Comparison of ENCODE assay signal across 8 cellular contexts in the genomic region with DNA sequence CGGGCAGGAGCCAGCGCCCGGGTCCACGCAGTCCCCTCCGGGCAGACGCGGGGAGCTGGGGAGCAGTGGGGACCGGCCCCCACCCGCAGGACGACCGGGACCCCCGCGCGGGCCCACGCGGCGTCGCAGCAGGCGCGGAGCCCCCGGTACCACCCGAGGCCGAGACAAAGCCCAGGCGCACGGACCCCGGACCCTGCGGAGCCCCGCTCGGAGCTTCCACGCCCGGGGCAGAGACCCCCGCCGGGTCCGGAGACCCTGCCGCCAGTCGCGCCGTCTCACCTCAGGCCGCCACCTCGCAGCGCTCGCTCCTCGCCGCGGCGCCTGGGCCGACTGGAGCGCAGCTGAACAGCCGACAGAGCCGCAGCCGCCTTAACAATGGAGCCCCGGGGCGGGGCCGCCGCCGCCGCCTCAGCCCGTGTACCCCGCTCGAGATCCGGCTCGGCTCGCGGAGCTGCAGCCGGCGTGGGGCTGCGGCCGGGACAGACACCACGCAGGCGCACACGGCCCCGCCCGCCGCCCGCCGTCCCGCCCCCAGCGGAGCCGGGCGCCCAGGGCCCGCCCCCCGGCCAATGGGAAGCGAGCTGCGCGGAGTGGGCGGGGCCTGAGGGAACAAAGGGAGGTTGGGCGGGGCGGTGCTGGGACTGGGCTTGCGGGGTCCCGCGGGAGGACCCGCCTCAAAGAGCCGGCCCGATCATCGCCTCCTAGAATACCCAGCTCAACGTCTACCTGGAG. TPM values are rescaled to one million over a fixed set of nuclear protein-coding genes. Genes with fewer than 3 reads are reported as not detected.
A peak's percentile ranks its signal among the peaks of the same experiment; 100 is the strongest.
DNase-seq lines count a peak whose midpoint lies in the region; ATAC-seq, FAIRE-seq and TF ChIP-seq lines count a peak whose summit lies in the region.

A gene with protein sequence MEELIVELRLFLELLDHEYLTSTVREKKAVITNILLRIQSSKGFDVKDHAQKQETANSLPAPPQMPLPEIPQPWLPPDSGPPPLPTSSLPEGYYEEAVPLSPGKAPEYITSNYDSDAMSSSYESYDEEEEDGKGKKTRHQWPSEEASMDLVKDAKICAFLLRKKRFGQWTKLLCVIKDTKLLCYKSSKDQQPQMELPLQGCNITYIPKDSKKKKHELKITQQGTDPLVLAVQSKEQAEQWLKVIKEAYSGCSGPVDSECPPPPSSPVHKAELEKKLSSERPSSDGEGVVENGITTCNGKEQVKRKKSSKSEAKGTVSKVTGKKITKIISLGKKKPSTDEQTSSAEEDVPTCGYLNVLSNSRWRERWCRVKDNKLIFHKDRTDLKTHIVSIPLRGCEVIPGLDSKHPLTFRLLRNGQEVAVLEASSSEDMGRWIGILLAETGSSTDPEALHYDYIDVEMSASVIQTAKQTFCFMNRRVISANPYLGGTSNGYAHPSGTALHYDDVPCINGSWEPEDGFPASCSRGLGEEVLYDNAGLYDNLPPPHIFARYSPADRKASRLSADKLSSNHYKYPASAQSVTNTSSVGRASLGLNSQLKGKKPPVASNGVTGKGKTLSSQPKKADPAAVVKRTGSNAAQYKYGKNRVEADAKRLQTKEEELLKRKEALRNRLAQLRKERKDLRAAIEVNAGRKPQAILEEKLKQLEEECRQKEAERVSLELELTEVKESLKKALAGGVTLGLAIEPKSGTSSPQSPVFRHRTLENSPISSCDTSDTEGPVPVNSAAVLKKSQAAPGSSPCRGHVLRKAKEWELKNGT (minus strand): TSS at position 485 of the 732 bp plus-strand sequence. CDS start 67,783 bp downstream, outside the sequence.

- TF ChIP-seq CTCF in Calu3 (IDR thresholded peaks at IDR 0.05; ENCODE audit: unreplicated experiment) (no peak), cardiac muscle cell (IDR thresholded peaks at IDR 0.05; ENCODE audit: low read depth, low read length) (no peak), pancreas (IDR thresholded peaks at IDR 0.05) (no peak)

- peaks cover 59% of the 10 kb centered on the region for H3K4me1 ChIP-seq in adipocyte (ENCODE audit: control insufficient read depth, insufficient read depth, low read length)
- peaks cover 16% of the 10 kb centered on the region for H3K4me1 ChIP-seq in cardiac muscle cell (ENCODE audit: low read depth)
- peaks cover 0 to 5% (median 0%) of the 10 kb centered on the region in 3 donors for H3K4me1 ChIP-seq in pancreas

- H3K9me3 ChIP-seq in adipocyte (ENCODE audit: control insufficient read depth, low read length) (no peaks in the 10 kb centered on the region), cardiac muscle cell (ENCODE audit: low read depth) (no peaks in the 10 kb centered on the region), pancreas (no peaks in the 10 kb centered on the region)

- BruUV-seq in Calu3 (replicated peaks; lab: Mats Ljungman, UMichigan): no TSS peak

- intact Hi-C loops in Calu3 (cut with micrococcal nuclease; ENCODE audit: unreplicated experiment) (loop anchor here (5.0 kb wide), 1 partner anchor 33 kb away; no protein-coding TSS in a partner anchor), pancreas (cut with DNase I) (no loop called here)

- peak within 1 kb of the TSS; percentile 82 for H3K4me3 Mint-ChIP-seq in Calu3 (ENCODE audit: low read depth, unreplicated experiment)

- H3K27ac ChIP-seq in cardiac muscle cell (peak within 1 kb of the TSS; percentile 84), pancreas (peak within 1 kb of the TSS; percentile 74 to 89 (median 81)), temporal lobe (ENCODE audit: low read depth, low read length) (no peak within 1 kb of the TSS)

- no peaks in the 10 kb centered on the region for H3K9me3 Mint-ChIP-seq in Calu3 (ENCODE audit: low read depth, unreplicated experiment)

- peak within 1 kb of the TSS; percentile 91 for H3K27ac Mint-ChIP-seq in Calu3 (ENCODE audit: unreplicated experiment)

- H3K4me3 ChIP-seq in adipocyte (ENCODE audit: low read length): peak within 1 kb of the TSS; percentile 86
- H3K4me3 ChIP-seq in cardiac muscle cell: peak within 1 kb of the TSS; percentile 97
- H3K4me3 ChIP-seq in pancreas: peak within 1 kb of the TSS; percentile 75 to 93 (median 81)

- no peaks in the 10 kb centered on the region for H3K27me3 Mint-ChIP-seq in Calu3 (ENCODE audit: unreplicated experiment)

- CTCF ChIA-PET in Calu3 (lab: Charles Lee): interaction anchor here (1.2 to 1.4 kb wide), 2 partner anchors 20 to 39 kb away, joined by 3 read pairs; no protein-coding TSS in a partner anchor

- H3K27me3 ChIP-seq in adipocyte (replicated peaks; ENCODE audit: control insufficient read depth, insufficient read depth, low read length) (no peaks in the 10 kb centered on the region), cardiac muscle cell (no peaks in the 10 kb centered on the region), pancreas (no peaks in the 10 kb centered on the region)

- no peak for FAIRE-seq in pancreas (lab: Jason Lieb, UNC)

- ATAC-seq in GM21717 (IDR thresholded peaks at IDR 0.05; ENCODE audit: unreplicated experiment) (peak; percentile 63), pancreas (peak; percentile 96 to 98 (median 97))

- WGBS in pancreas, 2 donors: 1% methylated on average over 75 to 96 of the region's 96 CpGs

- H3K36me3 ChIP-seq in adipocyte (ENCODE audit: control insufficient read depth, insufficient read depth, low read length, severe bottlenecking): no peaks in the 10 kb centered on the region
- no peaks in the 10 kb centered on the region for H3K36me3 ChIP-seq in cardiac muscle cell
- no peaks in the 10 kb centered on the region for H3K36me3 ChIP-seq in pancreas

- peak within 1 kb of the TSS; percentile 95 for H3K9ac ChIP-seq in adipocyte (ENCODE audit: low read length)

- peaks cover 28% of the 10 kb centered on the region for H3K4me1 Mint-ChIP-seq in Calu3 (ENCODE audit: low read depth, unreplicated experiment)

- peaks cover 38% of the 10 kb centered on the region for H3K36me3 Mint-ChIP-seq in Calu3 (ENCODE audit: insufficient read depth, unreplicated experiment)

- DNase-seq in Calu3: peak; percentile 88
- DNase-seq in LoVo (ENCODE audit: low spot score): peak; percentile 91
- peak; percentile 80 to 92 (median 82) for DNase-seq in T-helper 1 cell
- DNase-seq in adipocyte (ENCODE audit: low read depth): peak; percentile 97
- peak; percentile 94 to 96 for DNase-seq in cardiac muscle cell (ENCODE audit: low read depth in 1 of 2, low spot score in 1 of 2)
- peak; percentile 82 to 96 (median 90) for DNase-seq in pancreas

RNA-seq across cellular contexts. Expression of the gene that starts here (rescaled TPM):
- total RNA-seq in Calu3 (2022): 37.9 and 40.1 TPM in 2 replicates
- 16.3 and 31.9 TPM in 2 replicates for total RNA-seq in cardiac muscle cell
- 10.5 and 19.9 TPM in 2 replicates for polyA plus RNA-seq in cardiac muscle cell
- total RNA-seq in pancreas: 10 to 100 TPM in 2 of 6 donors, 1 to 10 TPM in 4; 4.7 to 15.9 (median 6.9) TPM
- 1 to 10 TPM; 3.2 to 4.0 TPM for polyA plus RNA-seq in pancreas
- 52.6 TPM for total RNA-seq in temporal lobe
